Comparison of ENCODE assay signal across 21 cellular contexts in the genomic region with DNA sequence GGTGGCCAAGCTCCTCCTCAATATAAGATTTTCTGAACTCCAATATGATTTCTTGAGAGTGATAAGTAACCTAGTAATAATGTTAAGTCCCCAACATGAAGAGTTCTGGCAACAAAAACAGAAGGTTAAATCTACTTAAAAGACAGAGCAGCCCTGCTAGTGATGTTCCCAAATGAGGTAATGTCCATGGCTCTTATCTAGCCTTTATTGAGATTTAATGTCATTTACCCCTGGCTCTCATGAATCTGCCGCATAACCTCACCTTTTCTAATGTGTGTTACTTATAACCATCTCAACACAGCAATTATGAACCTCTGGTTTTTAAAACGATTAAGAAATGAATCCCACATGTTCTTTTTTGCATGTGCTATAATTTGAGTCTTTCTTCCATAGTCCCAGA.
"Had no signal": no experiment of that assay in that cellular context is flagged by ENCODE, and none has a peak within 500 bp of the region (broad histone marks: within the 10 kb centered on the region; RNA-seq: fewer than 3 reads in every experiment).

No MANE protein-coding gene starts in this region.

- H3K9me3 ChIP-seq: SJSA1 had no signal

- H3K27me3 ChIP-seq: SJSA1 had no signal

- H3K27ac ChIP-seq: HL-60, SJSA1 had no signal

- FAIRE-seq: RCC 7860 had no signal

- DNase-seq: KBM-7, MV-4-11, NCI-H1048, NCI-H1105, NCI-H1417, NCI-H187, NCI-H2029, NCI-H2081 treated with DMSO at 0.1 percent for 48 hours, NCI-H2171, NCI-H226, NCI-H446, NCI-H510A, NCI-H524 treated with DMSO at 0.1 percent for 48 hours, NCI-H69, NCI-H774, Right ventricle myocardium superior, RPMI8226, SIG-M5 had no signal

- H3K4me3 ChIP-seq: SJSA1 had no signal
